8 cellular contexts compared by ENCODE assay signal in genomic region chr17:37848690-37849616, GRCh38.
DNase-seq lines count a peak whose midpoint lies in the region; ATAC-seq and TF ChIP-seq lines count a peak whose summit lies in the region.

No MANE protein-coding gene starts in this region.

- peaks cover 7% of the 10 kb centered on the region for H3K4me1 Mint-ChIP-seq in osteocyte (ENCODE audit: unreplicated experiment)

- H3K27me3 Mint-ChIP-seq in osteocyte (ENCODE audit: unreplicated experiment) = peaks cover 2% of the 10 kb centered on the region

- H3K27ac Mint-ChIP-seq in osteocyte (ENCODE audit: unreplicated experiment) = peak overlapping the region; percentile 85

- no peak for TF ChIP-seq CTCF in osteocyte (IDR thresholded peaks at IDR 0.05)

- H3K9me3 Mint-ChIP-seq in osteocyte (ENCODE audit: unreplicated experiment) = peaks cover 3% of the 10 kb centered on the region

- peak; percentile 61 for ATAC-seq in GM18519 (IDR thresholded peaks at IDR 0.05; ENCODE audit: low FRiP score, unreplicated experiment)

- H3K4me3 Mint-ChIP-seq in osteocyte (ENCODE audit: unreplicated experiment) = no peak overlapping the region

- peak; percentile 72 for DNase-seq in AG08396 (ENCODE audit: low spot score)
- peak; percentile 61 for DNase-seq in LoVo (ENCODE audit: low spot score)
- DNase-seq in amniotic epithelial cell (ENCODE audit: low read depth) = peak; percentile 56
- DNase-seq in osteocyte (ENCODE audit: extremely low spot score, unreplicated experiment) = peak; percentile 40
- DNase-seq in COR-L47 (lab: John Stamatoyannopoulos, UW) = no peak
- no peak for DNase-seq in effector CD8-positive, alpha-beta T cell (lab: John Stamatoyannopoulos, UW)
- DNase-seq in dedifferentiated amniotic fluid mesenchymal stem cell (ENCODE audit: extremely low spot score) = no peak

- no peaks in the 10 kb centered on the region for H3K36me3 Mint-ChIP-seq in osteocyte (ENCODE audit: unreplicated experiment)

Comparison
In these comparisons a context has a peak if more than half of its experiments do, and no peak if none do; other contexts are left out.
1. DNase-seq: peak in AG08396 (single experiment), LoVo (single experiment), amniotic epithelial cell (single experiment) and osteocyte (single experiment); none in COR-L47 (single experiment), effector CD8-positive, alpha-beta T cell (single experiment) and dedifferentiated amniotic fluid mesenchymal stem cell (single experiment).